Comparison of ENCODE assay signal across 12 cellular contexts in the genomic region with DNA sequence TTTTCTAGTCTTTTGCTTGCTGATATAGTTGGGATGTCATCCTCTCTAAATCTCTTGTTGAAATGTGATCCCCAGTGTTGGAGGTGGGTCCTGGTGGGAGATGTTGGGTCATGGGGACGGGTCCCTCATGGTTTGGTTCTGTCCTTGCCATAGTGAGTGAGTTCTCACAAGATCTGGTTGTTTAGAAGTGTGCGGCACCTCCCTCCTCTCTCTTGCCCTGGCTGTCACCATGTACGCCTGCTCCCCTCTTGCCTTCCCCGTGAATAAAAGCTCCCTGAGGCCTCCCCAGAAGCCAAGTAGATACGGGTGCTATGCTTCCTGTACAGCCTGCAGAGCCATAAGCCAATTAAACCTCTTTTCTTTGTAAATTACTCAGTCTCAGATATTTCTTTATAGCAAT. TPM values are rescaled to one million over a fixed set of nuclear protein-coding genes. Genes with fewer than 3 reads are reported as not detected.
DNase-seq lines count a peak whose midpoint lies in the region; ATAC-seq and TF ChIP-seq lines count a peak whose summit lies in the region.
"Had no signal": no experiment of that assay in that cellular context is flagged by ENCODE, and none has a peak within 500 bp of the region (broad histone marks: within the 10 kb centered on the region; RNA-seq: fewer than 3 reads in every experiment).

No MANE protein-coding gene starts in this region.

- H3K9me3 Mint-ChIP-seq in activated CD4-positive, alpha-beta T cell treated with anti-CD3 and anti-CD28 coated beads, Interleukin-2, amount 10 ng/mL, durations not matched to agents 7 days and 5 days, result peaks cover 3% of the 10 kb centered on the region
- no peaks in the 10 kb centered on the region for H3K9me3 Mint-ChIP-seq in activated CD8-positive, alpha-beta T cell treated with anti-CD3 and anti-CD28 coated beads for 36 hours
- peaks cover 0 to 5% of the 10 kb centered on the region in 2 donors for H3K9me3 Mint-ChIP-seq in stimulated activated naive B cell treated with anti-CD40 and anti-IgM and Interleukin-4, amounts not matched to agents 10 μg/mL and 1 μg/mL and 100 μg/mL, for 72 hours

- H3K9me3 ChIP-seq in gastroesophageal sphincter, result no peaks in the 10 kb centered on the region

- peaks cover 76% of the 10 kb centered on the region for H3K4me1 Mint-ChIP-seq in activated CD4-positive, alpha-beta T cell treated with anti-CD3 and anti-CD28 coated beads, Interleukin-2, amount 10 ng/mL, durations not matched to agents 7 days and 5 days
- H3K4me1 Mint-ChIP-seq in activated CD8-positive, alpha-beta T cell treated with anti-CD3 and anti-CD28 coated beads for 36 hours (ENCODE audit: low read depth), result peaks cover 65% of the 10 kb centered on the region
- peaks cover 55 to 83% of the 10 kb centered on the region in 2 donors for H3K4me1 Mint-ChIP-seq in stimulated activated naive B cell treated with anti-CD40 and anti-IgM and Interleukin-4, amounts not matched to agents 10 μg/mL and 1 μg/mL and 100 μg/mL, for 72 hours

- H3K27me3 Mint-ChIP-seq in activated CD4-positive, alpha-beta T cell treated with anti-CD3 and anti-CD28 coated beads, Interleukin-2, amount 10 ng/mL, durations not matched to agents 7 days and 5 days, result no peaks in the 10 kb centered on the region
- no peaks in the 10 kb centered on the region for H3K27me3 Mint-ChIP-seq in activated CD8-positive, alpha-beta T cell treated with anti-CD3 and anti-CD28 coated beads for 36 hours
- H3K27me3 Mint-ChIP-seq in stimulated activated naive B cell treated with anti-CD40 and anti-IgM and Interleukin-4, amounts not matched to agents 10 μg/mL and 1 μg/mL and 100 μg/mL, for 72 hours, result no peaks in the 10 kb centered on the region

- intact Hi-C loops in activated CD8-positive, alpha-beta T cell treated with anti-CD3 and anti-CD28 coated beads for 36 hours (cut with micrococcal nuclease), result no loop called here

- no peak for ATAC-seq in activated CD8-positive, alpha-beta T cell treated with anti-CD3 and anti-CD28 coated beads for 36 hours
- no peak for ATAC-seq in gastroesophageal sphincter
- no peak for ATAC-seq in stimulated activated naive B cell treated with anti-CD40 and anti-IgM and Interleukin-4, amounts not matched to agents 10 μg/mL and 1 μg/mL and 100 μg/mL, for 72 hours (replicated peaks)

- H3K27ac Mint-ChIP-seq in activated CD4-positive, alpha-beta T cell treated with anti-CD3 and anti-CD28 coated beads, Interleukin-2, amount 10 ng/mL, durations not matched to agents 7 days and 5 days, result peak overlapping the region; percentile 66
- H3K27ac Mint-ChIP-seq in activated CD8-positive, alpha-beta T cell treated with anti-CD3 and anti-CD28 coated beads for 36 hours, result peak overlapping the region; percentile 50
- H3K27ac Mint-ChIP-seq in stimulated activated naive B cell treated with anti-CD40 and anti-IgM and Interleukin-4, amounts not matched to agents 10 μg/mL and 1 μg/mL and 100 μg/mL, for 72 hours, result peak overlapping the region; percentile 85

- POLR2A ChIA-PET in activated CD4-positive, alpha-beta T cell treated with anti-CD3 and anti-CD28 coated beads, Interleukin-2, amount 10 ng/mL, durations not matched to agents 7 days and 5 days (lab: Charles Lee), result interaction anchor here (0.6 kb wide), 1 partner anchor 55 kb away, joined by 3 read pairs; no protein-coding TSS in a partner anchor
- POLR2A ChIA-PET in activated CD8-positive, alpha-beta T cell treated with anti-CD3 and anti-CD28 coated beads for 36 hours (lab: Charles Lee), result interaction anchor here (1.0 to 4.5 kb wide), 2 partner anchors 10 to 12 kb away, joined by 5 to 29 read pairs; no protein-coding TSS in a partner anchor

- CTCF ChIA-PET in activated CD4-positive, alpha-beta T cell treated with anti-CD3 and anti-CD28 coated beads, Interleukin-2, amount 10 ng/mL, durations not matched to agents 7 days and 5 days (lab: Charles Lee), result interaction anchor here (0.6 to 1.4 kb wide), 8 partner anchors 9 to 95 kb away, joined by 3 to 5 read pairs (median 3); no protein-coding TSS in a partner anchor
- CTCF ChIA-PET in activated CD8-positive, alpha-beta T cell treated with anti-CD3 and anti-CD28 coated beads for 36 hours (lab: Charles Lee), result interaction anchor here (1.0 to 1.6 kb wide), 3 partner anchors 39 to 125 kb away, joined by 3 to 7 read pairs (median 5); a partner anchor contains a TSS

- DNase-seq in activated CD4-positive, alpha-beta T cell treated with anti-CD3 and anti-CD28 coated beads, Interleukin-2, amount 10 ng/mL, durations not matched to agents 7 days and 5 days, result no peak
- DNase-seq in activated CD4-positive, alpha-beta T cell treated with anti-CD3 and anti-CD28 coated beads, Interleukin-2, amount 50 U/mL, for 4 hours, result no peak
- no peak for DNase-seq in activated CD8-positive, alpha-beta T cell treated with anti-CD3 and anti-CD28 coated beads for 36 hours
- no peak for DNase-seq in stimulated activated naive B cell treated with anti-CD40 and anti-IgM and Interleukin-4, amounts not matched to agents 10 μg/mL and 1 μg/mL and 100 μg/mL, for 72 hours
- no peak for DNase-seq in hippocampal formation (lab: John Stamatoyannopoulos, UW)
- DNase-seq in midbrain (lab: John Stamatoyannopoulos, UW), result no peak
- no peak for DNase-seq in NCI-H510A treated with DMSO at 0.1 percent for 48 hours (lab: John Stamatoyannopoulos, UW)
- DNase-seq: DMS79 treated with DMSO at 0.1 percent for 48 hours; NCI-H187 treated with DMSO at 0.1 percent for 48 hours; stimulated activated CD4-positive, alpha-beta T cell treated with anti-CD3 and anti-CD28 coated beads, Interleukin-4, amount 100 ng/mL, for 4 hours had no signal

- no peak for TF ChIP-seq CTCF in activated CD8-positive, alpha-beta T cell treated with anti-CD3 and anti-CD28 coated beads for 36 hours (IDR thresholded peaks at IDR 0.05)
- no peak for TF ChIP-seq CTCF in gastroesophageal sphincter (IDR thresholded peaks at IDR 0.05)

- H3K36me3 ChIP-seq in gastroesophageal sphincter, result peaks cover 0 to 16% of the 10 kb centered on the region in 2 donors
- H3K36me3 ChIP-seq: neural progenitor cell had no signal

- WGBS in gastroesophageal sphincter (ENCODE audit: low coverage in 1 of 2), 2 donors, result 77 to 80% methylated on average over 1 to 5 of the region's 5 CpGs

- peaks cover 78% of the 10 kb centered on the region for H3K36me3 Mint-ChIP-seq in activated CD4-positive, alpha-beta T cell treated with anti-CD3 and anti-CD28 coated beads, Interleukin-2, amount 10 ng/mL, durations not matched to agents 7 days and 5 days (ENCODE audit: low read depth)
- peaks cover 91% of the 10 kb centered on the region for H3K36me3 Mint-ChIP-seq in activated CD8-positive, alpha-beta T cell treated with anti-CD3 and anti-CD28 coated beads for 36 hours (ENCODE audit: low read depth)
- peaks cover 57 to 84% of the 10 kb centered on the region in 2 donors for H3K36me3 Mint-ChIP-seq in stimulated activated naive B cell treated with anti-CD40 and anti-IgM and Interleukin-4, amounts not matched to agents 10 μg/mL and 1 μg/mL and 100 μg/mL, for 72 hours
- H3K36me3 Mint-ChIP-seq: neural progenitor cell had no signal

- peak overlapping the region; percentile 94 to 99 (median 98) for H3K27ac ChIP-seq in gastroesophageal sphincter
- H3K27ac ChIP-seq: neural progenitor cell had no signal

- no peak overlapping the region for H3K4me3 ChIP-seq in gastroesophageal sphincter
- H3K4me3 ChIP-seq: neural progenitor cell had no signal

- H3K27me3 ChIP-seq in gastroesophageal sphincter, result no peaks in the 10 kb centered on the region

- no peak for TF ChIP-seq POLR2A in gastroesophageal sphincter (IDR thresholded peaks at IDR 0.05)

- no peak overlapping the region for H3K4me3 Mint-ChIP-seq in activated CD4-positive, alpha-beta T cell treated with anti-CD3 and anti-CD28 coated beads, Interleukin-2, amount 10 ng/mL, durations not matched to agents 7 days and 5 days
- H3K4me3 Mint-ChIP-seq in activated CD8-positive, alpha-beta T cell treated with anti-CD3 and anti-CD28 coated beads for 36 hours, result no peak overlapping the region
- peak overlapping the region; percentile 12 to 36 for H3K4me3 Mint-ChIP-seq in stimulated activated naive B cell treated with anti-CD40 and anti-IgM and Interleukin-4, amounts not matched to agents 10 μg/mL and 1 μg/mL and 100 μg/mL, for 72 hours
- H3K4me3 Mint-ChIP-seq: neural progenitor cell had no signal

- H3K4me1 ChIP-seq in gastroesophageal sphincter, result peaks cover 5 to 100% (median 65%) of the 10 kb centered on the region in 3 donors

- no peak for TF ChIP-seq EP300 in gastroesophageal sphincter (IDR thresholded peaks at IDR 0.05)

RNA-seq across cellular contexts. Expression of a gene that starts 15.2 kb away (rescaled TPM):
- 100 to 1,000 TPM; 242 to 262 TPM for total RNA-seq in activated CD4-positive, alpha-beta T cell treated with anti-CD3 and anti-CD28 coated beads, Interleukin-2, amount 10 ng/mL, durations not matched to agents 7 days and 5 days
- 100 to 1,000 TPM; 236 to 245 TPM for total RNA-seq in activated CD8-positive, alpha-beta T cell treated with anti-CD3 and anti-CD28 coated beads for 36 hours
- total RNA-seq in gastroesophageal sphincter, result 100 to 1,000 TPM in 2 of 4 donors, 10 to 100 TPM in 2; 72.3 to 212 (median 110) TPM

Comparison
In these comparisons a context has a peak if more than half of its experiments do, and no peak if none do; other contexts are left out.
1. H3K4me3 Mint-ChIP-seq: peak in stimulated activated naive B cell treated with anti-CD40 and anti-IgM and Interleukin-4, amounts not matched to agents 10 μg/mL and 1 μg/mL and 100 μg/mL, for 72 hours (2 of 2); none in activated CD4-positive, alpha-beta T cell treated with anti-CD3 and anti-CD28 coated beads, Interleukin-2, amount 10 ng/mL, durations not matched to agents 7 days and 5 days (single experiment) and activated CD8-positive, alpha-beta T cell treated with anti-CD3 and anti-CD28 coated beads for 36 hours (single experiment).
2. Peak in every context shown above with its lines, with median percentiles within 50 percentile points of each other: H3K27ac Mint-ChIP-seq.